In the genomic region with DNA sequence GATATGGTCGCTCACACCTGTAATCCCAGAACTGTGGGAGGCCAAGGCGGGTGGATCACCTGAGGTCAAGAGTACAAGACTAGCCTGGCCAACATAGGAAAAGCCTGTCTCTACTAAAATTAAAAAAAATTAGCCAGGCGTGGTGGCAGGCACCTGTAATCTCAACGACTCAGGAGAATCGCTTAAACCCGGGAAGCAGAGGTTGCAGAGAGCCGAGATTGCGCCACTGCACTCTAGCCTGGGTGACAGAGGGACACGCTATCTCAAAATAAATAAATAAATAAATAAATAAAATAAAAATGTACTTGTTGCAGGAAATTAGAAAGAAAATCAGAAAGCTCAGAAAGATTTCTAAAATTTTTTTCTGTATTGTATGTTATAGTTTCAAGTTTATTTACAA, we compare ENCODE assay signal across 9 cellular contexts.
"Had no signal": no experiment of that assay in that cellular context is flagged by ENCODE, and none has a peak within 500 bp of the region (broad histone marks: within the 10 kb centered on the region; RNA-seq: fewer than 3 reads in every experiment).

No MANE protein-coding gene starts in this region.

- H3K27ac Mint-ChIP-seq: HFFc6, IgD-negative memory B cell had no signal

- H3K4me1 Mint-ChIP-seq: IgD-negative memory B cell had no signal

- DNase-seq: GM23248, GOT3, H7, HFFc6 had no signal

- H3K4me3 Mint-ChIP-seq: HFFc6, IgD-negative memory B cell had no signal

- H3K4me1 ChIP-seq: HAP-1 had no signal

- H2AFZ ChIP-seq: GM23248 had no signal

- ATAC-seq: HCT116, HepG2 had no signal

- H3K4me3 ChIP-seq: GM23248, HAP-1 had no signal

- H3K27me3 Mint-ChIP-seq: IgD-negative memory B cell had no signal

- H3K9ac ChIP-seq: GM23248 had no signal

- H3K9me3 ChIP-seq: HAP-1 had no signal

- H3K36me3 ChIP-seq: HAP-1 had no signal

- H3K27ac ChIP-seq: GM23248, HL-60 had no signal

- H3K9me3 Mint-ChIP-seq: HFFc6, IgD-negative memory B cell had no signal
